Comparison of ENCODE assay signal across 8 cellular contexts in the genomic region with DNA sequence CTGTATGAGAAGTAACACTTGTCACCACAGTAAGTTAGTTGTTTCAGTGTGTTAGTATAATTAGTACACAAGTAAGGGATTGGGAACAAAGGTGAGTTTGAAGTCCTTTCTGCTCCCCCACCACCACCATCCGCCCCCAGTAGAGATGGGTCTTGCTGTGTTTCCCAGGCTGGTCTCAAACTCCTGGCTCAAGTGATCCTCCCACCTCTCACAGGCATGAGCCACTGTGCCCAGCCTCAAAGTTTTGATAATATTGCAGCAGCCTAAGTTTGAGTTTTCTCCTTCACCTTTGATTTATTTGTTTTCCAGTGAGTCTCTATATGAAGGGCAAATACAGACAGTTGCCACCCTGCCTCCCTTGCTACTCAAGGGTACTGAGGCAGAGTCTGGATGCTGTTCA. TPM values are rescaled to one million over a fixed set of nuclear protein-coding genes. Genes with fewer than 3 reads are reported as not detected.
DNase-seq lines count a peak whose midpoint lies in the region; ATAC-seq, FAIRE-seq and TF ChIP-seq lines count a peak whose summit lies in the region.

No MANE protein-coding gene starts in this region.

- no peak for TF ChIP-seq POLR2A in H1 (IDR thresholded peaks at IDR 0.05; ENCODE audit: control extremely low read depth in 1 of 2, low read depth in 2 of 2, low read length in 2 of 2)
- no peak for TF ChIP-seq POLR2A in vagina (IDR thresholded peaks at IDR 0.05)

- H2BK5ac ChIP-seq in H1 (ENCODE audit: low read depth, low read length): no peak overlapping the region

- no peak overlapping the region for H2BK12ac ChIP-seq in H1 (ENCODE audit: low read depth, low read length)

- peaks cover 13% of the 10 kb centered on the region; the same call in 1 of the 2 replicates for H3K79me1 ChIP-seq in H1 (ENCODE audit: low read depth, low read length)

- ATAC-seq in PC-3 (no peak), HG02588 (IDR thresholded peaks at IDR 0.05; ENCODE audit: unreplicated experiment) (no peak)

- H2AFZ ChIP-seq in PC-3 (ENCODE audit: low read length) (no peak overlapping the region), H1 (ENCODE audit: low read length) (no peak overlapping the region)

- POLR2A ChIA-PET in PC-3 (lab: Charles Lee; ENCODE audit: unreplicated experiment): no interaction called here
- POLR2A ChIA-PET in H1 (lab: Charles Lee; ENCODE audit: partially characterized antibody): interaction anchor here (3.2 kb wide), 1 partner anchor 12 kb away, joined by 15 read pairs; no protein-coding TSS in a partner anchor
- POLR2A ChIA-PET in GM10248 (lab: Yijun Ruan, JAX): no interaction called here

- H3K4me3 ChIP-seq in GM12865 (ENCODE audit: low read depth, low read length) (peak overlapping the region; percentile 83), PC-3 (ENCODE audit: low read length) (peak overlapping the region; percentile 89), H1 (ENCODE audit: extremely low read depth in 1 of 4, insufficient read depth in 2 of 4, low read depth in 3 of 4, low read length in 4 of 4) (peak overlapping the region in 1 of 4 experiments; percentile 90; a peak in 1 of 8 replicates), retinal pigment epithelial cell (ENCODE audit: low read length) (peak overlapping the region; percentile 95), vagina (no peak overlapping the region)

- intact Hi-C loops in PC-3 (cut with micrococcal nuclease): loop anchor here (10.0 kb wide), 1 partner anchor 188 kb away; the partner anchor contains the start of gene RHOD
- intact Hi-C loops in vagina (cut with DNase I): no loop called here

- H3K9ac ChIP-seq in PC-3 (ENCODE audit: low read length): peak overlapping the region; percentile 98; the same call in 1 of the 2 replicates
- peak overlapping the region in 2 of 4 experiments; percentile 24 to 37; a peak in 2 of 7 replicates for H3K9ac ChIP-seq in H1 (replicated peaks in 1 of 4; ENCODE audit: extremely low read depth in 1 of 4, low read depth in 3 of 4, low read length in 3 of 4)

- H3K4me2 ChIP-seq in PC-3 (ENCODE audit: low read length) (peak overlapping the region; percentile 94), H1 (ENCODE audit: insufficient read depth in 1 of 2, low read depth in 2 of 2, low read length in 2 of 2) (peak overlapping the region; percentile 29 to 81; a peak in 3 of 4 replicates)

- CTCF ChIA-PET in PC-3 (lab: Charles Lee) (no interaction called here), H1 (lab: Charles Lee; ENCODE audit: partially characterized antibody) (no interaction called here), GM10248 (lab: Yijun Ruan, JAX) (interaction anchor here (1.0 to 13.7 kb wide), 2 partner anchors 11 to 21 kb away, joined by 5 to 118 read pairs; no protein-coding TSS in a partner anchor)

- no peak overlapping the region for H3K18ac ChIP-seq in H1 (ENCODE audit: extremely low read depth, low read length)

- H3F3A ChIP-seq in PC-3 (ENCODE audit: low read length, unreplicated experiment): peaks cover 5% of the 10 kb centered on the region

- H3K9me3 ChIP-seq in PC-3 (ENCODE audit: low read length) (no peaks in the 10 kb centered on the region), H1 (ENCODE audit: insufficient read depth in 2 of 2, low read depth in 1 of 2, low read length in 1 of 2) (no peaks in the 10 kb centered on the region), vagina (no peaks in the 10 kb centered on the region)

- no peak overlapping the region for H3K4ac ChIP-seq in H1 (replicated peaks; ENCODE audit: insufficient read length, low read depth, low read length)

- H4K5ac ChIP-seq in H1 (ENCODE audit: insufficient read length, low read depth, low read length): no peak overlapping the region

- DNase-seq in GM12865 (ENCODE audit: low read depth): no peak
- no peak for DNase-seq in PC-3
- DNase-seq in H1 (ENCODE audit: low read depth in 1 of 2, low spot score in 2 of 2): no peak
- DNase-seq in retinal pigment epithelial cell (ENCODE audit: low read depth): no peak
- no peak for DNase-seq in vagina (ENCODE audit: extremely low spot score in 2 of 2)
- DNase-seq in SW480 (ENCODE audit: low spot score): no peak
- DNase-seq in GM10248 (ENCODE audit: extremely low spot score): no peak

- H3K56ac ChIP-seq in H1 (replicated peaks; ENCODE audit: insufficient read length, low read depth, low read length): no peak overlapping the region

- no peak overlapping the region; the same call in 1 of the 2 replicates for H4K8ac ChIP-seq in H1 (ENCODE audit: extremely low read depth, insufficient read depth, low read length)

- no peaks in the 10 kb centered on the region for H3K9me2 ChIP-seq in PC-3 (replicated peaks; ENCODE audit: low read length)

- no peak for FAIRE-seq in H1 (lab: Jason Lieb, UNC)

- H3K36me3 ChIP-seq in PC-3 (ENCODE audit: low read depth, low read length) (peaks cover 52% of the 10 kb centered on the region), H1 (ENCODE audit: control insufficient read depth in 2 of 4, insufficient read depth in 4 of 4, low read length in 3 of 4) (peaks cover 22 to 55% (median 38%) of the 10 kb centered on the region in 4 experiments), vagina (peaks cover 0 to 42% of the 10 kb centered on the region in 2 donors)

- H2BK15ac ChIP-seq in H1 (ENCODE audit: low read length): no peak overlapping the region

- H2BK120ac ChIP-seq in H1 (replicated peaks; ENCODE audit: low read depth, low read length): no peak overlapping the region

- no peak for TF ChIP-seq RAD21 in H1 (IDR thresholded peaks at IDR 0.05 in 1 of 2, conservative IDR thresholded peaks at IDR 0.05 in 1 of 2; ENCODE audit: low read depth in 2 of 2, low read length in 2 of 2)

- no peak overlapping the region for H3K27ac ChIP-seq in PC-3 (ENCODE audit: low read length)
- no peak overlapping the region for H3K27ac ChIP-seq in H1 (ENCODE audit: low read depth, low read length)
- H3K27ac ChIP-seq in vagina: no peak overlapping the region

- no peak overlapping the region for H3K23ac ChIP-seq in H1 (ENCODE audit: insufficient read length)

- no peaks in the 10 kb centered on the region for H3K27me3 ChIP-seq in PC-3 (ENCODE audit: low read length)
- no peaks in the 10 kb centered on the region for H3K27me3 ChIP-seq in H1 (replicated peaks in 1 of 4; ENCODE audit: control insufficient read depth in 3 of 4, extremely low read depth in 1 of 4, insufficient read depth in 3 of 4, low read length in 3 of 4)
- no peaks in the 10 kb centered on the region for H3K27me3 ChIP-seq in vagina

- H3K79me2 ChIP-seq in PC-3 (ENCODE audit: low read length) (peaks cover 80% of the 10 kb centered on the region), H1 (ENCODE audit: control insufficient read depth in 1 of 2, insufficient read depth in 2 of 2, low read length in 2 of 2) (peaks cover 14 to 46% of the 10 kb centered on the region in 2 experiments)

- H4K91ac ChIP-seq in H1 (replicated peaks; ENCODE audit: insufficient read length, low read length): no peak overlapping the region

- BruUV-seq in PC-3 (replicated peaks; lab: Mats Ljungman, UMichigan): no TSS peak

- no peak overlapping the region for H3K14ac ChIP-seq in H1 (ENCODE audit: insufficient read length)

- H3K4me1 ChIP-seq in PC-3 (ENCODE audit: insufficient read depth, low read length): peaks cover 44% of the 10 kb centered on the region
- peaks cover 6 to 8% (median 7%) of the 10 kb centered on the region in 4 experiments; a peak in 5 of 7 replicates for H3K4me1 ChIP-seq in H1 (replicated peaks in 1 of 4; ENCODE audit: control insufficient read depth in 3 of 4, insufficient read depth in 4 of 4, low read length in 3 of 4)
- H3K4me1 ChIP-seq in vagina: peaks cover 50% of the 10 kb centered on the region

- H3K23me2 ChIP-seq in H1 (ENCODE audit: low read depth, low read length): peaks cover 11% of the 10 kb centered on the region

- TF ChIP-seq CTCF in GM12865 (IDR thresholded peaks at IDR 0.05; ENCODE audit: insufficient read depth, low read depth, low read length, missing control alignments) (no peak), PC-3 (conservative IDR thresholded peaks at IDR 0.05; ENCODE audit: low read depth, low read length) (no peak), H1 (IDR thresholded peaks at IDR 0.05; ENCODE audit: control extremely low read depth in 1 of 3, insufficient read depth in 1 of 3, low read depth in 1 of 3, low read length in 3 of 3) (no peak), retinal pigment epithelial cell (conservative IDR thresholded peaks at IDR 0.05; ENCODE audit: low read depth, low read length) (no peak), vagina (IDR thresholded peaks at IDR 0.05) (no peak), GM10248 (IDR thresholded peaks at IDR 0.05; ENCODE audit: control extremely low read depth, extremely low read depth, low read depth, missing control alignments) (no peak)

- no peak overlapping the region for H2AK5ac ChIP-seq in H1 (ENCODE audit: low read depth, low read length)

- H4K20me1 ChIP-seq in PC-3 (ENCODE audit: low read length) (peaks cover 52% of the 10 kb centered on the region), H1 (replicated peaks in 1 of 2; ENCODE audit: control insufficient read depth in 1 of 2, insufficient read depth in 2 of 2, low read length in 2 of 2) (peaks cover 3 to 14% of the 10 kb centered on the region in 2 experiments)

- H2BK20ac ChIP-seq in H1 (ENCODE audit: low read length): no peak overlapping the region

- 93% methylated on average over 1 of the region's 1 CpG; no CpG with 5 or more reads in 1 of the 2 experiments for WGBS in H1 (ENCODE audit: extremely low coverage in 1 of 2, insufficient coverage in 1 of 2, insufficient read length in 1 of 2, insufficient replicate concordance in 2 of 2, low coverage in 1 of 2, low lambda C conversion rate in 2 of 2, missing lambda C conversion rate in 1 of 2), 2 experiments

- no peak for TF ChIP-seq EP300 in H1 (IDR thresholded peaks at IDR 0.05; ENCODE audit: borderline replicate concordance in 1 of 2, low read depth in 2 of 2, low read length in 2 of 2)

RNA-seq across cellular contexts. Expression of gene GRK2, which starts 23.7 kb away (rescaled TPM):
- total RNA-seq in PC-3 (2014; rRNA removed) (103 TPM in 2 replicates), vagina (100 TPM)
- total RNA-seq in H1 (2021; fragmentation: NEBNext Ultra II Directional; extraction: Animal tissue kit (Norgen Biotek cat#: 25700)): 47.3 and 51.4 TPM in 2 replicates
- polyA plus RNA-seq in H1 (2011; rRNA removed): 49.7 and 67.8 TPM in 2 replicates
- polyA plus RNA-seq in H1 (2011; cell fraction: cytosol; rRNA removed): 45.7 TPM
- 154 TPM for polyA plus RNA-seq in H1 (2011; cell fraction: nucleus; rRNA removed)
- 40.2 to 61.0 TPM (median 51.5 TPM) in 4 replicates for polyA plus RNA-seq in H1 (2012, experiment 1 of 2)
- 42.4 TPM for polyA plus RNA-seq in H1 (2012, experiment 2 of 2)
- polyA plus RNA-seq in H1 (2013, experiment 1 of 2): 24.9 TPM
- polyA plus RNA-seq in H1 (2013, experiment 2 of 2): 26.2 TPM
- polyA minus RNA-seq in H1 (2011; rRNA and poly(A)+ RNA removed): 27.8 and 44.3 TPM in 2 replicates
- 37.5 TPM for polyA minus RNA-seq in H1 (2011; cell fraction: cytosol; rRNA and poly(A)+ RNA removed)
- 57.3 TPM for polyA minus RNA-seq in H1 (2011; cell fraction: nucleus; rRNA and poly(A)+ RNA removed)

RNA-seq across cellular contexts. Expression of gene ANKRD13D, which starts 46.6 kb away (rescaled TPM):
- 58.9 and 63.9 TPM in 2 replicates for total RNA-seq in PC-3 (2014; rRNA removed)
- 24.9 and 29.2 TPM in 2 replicates for total RNA-seq in H1 (2021; fragmentation: NEBNext Ultra II Directional; extraction: Animal tissue kit (Norgen Biotek cat#: 25700))
- 26.5 and 35.5 TPM in 2 replicates for polyA plus RNA-seq in H1 (2011; rRNA removed)
- 30.2 TPM for polyA plus RNA-seq in H1 (2011; cell fraction: cytosol; rRNA removed)
- polyA plus RNA-seq in H1 (2011; cell fraction: nucleus; rRNA removed): 98.7 TPM
- 21.2 to 24.2 TPM (median 22.8 TPM) in 4 replicates for polyA plus RNA-seq in H1 (2012, experiment 1 of 2)
- 16.4 TPM for polyA plus RNA-seq in H1 (2012, experiment 2 of 2)
- 18.6 TPM for polyA plus RNA-seq in H1 (2013, experiment 1 of 2)
- polyA plus RNA-seq in H1 (2013, experiment 2 of 2): 19.3 TPM
- 10.0 and 14.3 TPM in 2 replicates for polyA minus RNA-seq in H1 (2011; rRNA and poly(A)+ RNA removed)
- polyA minus RNA-seq in H1 (2011; cell fraction: cytosol; rRNA and poly(A)+ RNA removed): 10.9 TPM
- 36.1 TPM for polyA minus RNA-seq in H1 (2011; cell fraction: nucleus; rRNA and poly(A)+ RNA removed)
- total RNA-seq in vagina: 62.9 TPM

Comparison
In these comparisons a context has a peak if more than half of its experiments do, and no peak if none do; other contexts are left out.
1. H3K4me3 ChIP-seq: peak in GM12865 (single experiment), PC-3 (single experiment) and retinal pigment epithelial cell (single experiment); none in vagina (0 of 2).